1 cellular context compared by ENCODE assay signal in genomic region chr2:11355194-11356053, GRCh38.
TF ChIP-seq lines count a peak whose summit lies in the region.

No MANE protein-coding gene starts in this region.

TF ChIP-seq in HepG2, 621 proteins besides CTCF, POLR2A, EP300 and RAD21 (continued from another document and continues in another):
- 0 out of 2 replicates have a peak, but pooled peaks have one; percentile 20 for TF ChIP-seq TMF1 (CRISPR knock-in tag; IDR thresholded peaks at IDR 0.05; ENCODE audit: low read depth)
- peak; percentile 63; the same call in 1 of the 2 replicates for TF ChIP-seq ZNF609 (CRISPR knock-in tag; IDR thresholded peaks at IDR 0.05; ENCODE audit: borderline replicate concordance)
- no peak for TF ChIP-seq ZBTB44 (CRISPR knock-in tag; IDR thresholded peaks at IDR 0.05)
- TF ChIP-seq CENPX (CRISPR knock-in tag; IDR thresholded peaks at IDR 0.05) = no peak
- no peak for TF ChIP-seq ZHX2 (IDR thresholded peaks at IDR 0.05; ENCODE audit: low read depth)
- no peak for TF ChIP-seq ZHX2 (CRISPR knock-in tag; IDR thresholded peaks at IDR 0.05; ENCODE audit: borderline replicate concordance)
- 0 out of 2 replicates have a peak, but pooled peaks have one; percentile 6 for TF ChIP-seq CHD4 (IDR thresholded peaks at IDR 0.05; ENCODE audit: borderline replicate concordance, low read length)
- peak; percentile 96 for TF ChIP-seq ESRRA (CRISPR knock-in tag; IDR thresholded peaks at IDR 0.05; ENCODE audit: low read depth)
- no peak for TF ChIP-seq HMGXB3 (CRISPR knock-in tag; IDR thresholded peaks at IDR 0.05; ENCODE audit: borderline replicate concordance)
- TF ChIP-seq NR2F2 (IDR thresholded peaks at IDR 0.05; ENCODE audit: borderline replicate concordance, low read depth) = peak; percentile 91
- no peak for TF ChIP-seq ATF5 (CRISPR knock-in tag; IDR thresholded peaks at IDR 0.05; ENCODE audit: low read depth)
- TF ChIP-seq ZNF138 (CRISPR knock-in tag; IDR thresholded peaks at IDR 0.05; ENCODE audit: low read depth) = 0 out of 2 replicates have a peak, but pooled peaks have one; percentile 35
- TF ChIP-seq FLYWCH1 (CRISPR knock-in tag; IDR thresholded peaks at IDR 0.05) = no peak
- no peak for TF ChIP-seq MATR3 (CRISPR knock-in tag; IDR thresholded peaks at IDR 0.05)
- TF ChIP-seq ELK4 (CRISPR knock-in tag; IDR thresholded peaks at IDR 0.05; ENCODE audit: borderline replicate concordance) = no peak
- TF ChIP-seq PITX1 (CRISPR knock-in tag; IDR thresholded peaks at IDR 0.05) = peak; percentile 9; the same call in 1 of the 2 replicates
- TF ChIP-seq ZNF253 (CRISPR knock-in tag; IDR thresholded peaks at IDR 0.05; ENCODE audit: borderline replicate concordance) = no peak
- TF ChIP-seq ONECUT2 (CRISPR knock-in tag; IDR thresholded peaks at IDR 0.05) = no peak
- TF ChIP-seq ZNF850 (CRISPR knock-in tag; conservative IDR thresholded peaks at IDR 0.05) = no peak
- TF ChIP-seq SYNCRIP (IDR thresholded peaks at IDR 0.05; ENCODE audit: insufficient read depth, low read depth, low read length) = no peak
- no peak; the same call in 1 of the 2 replicates for TF ChIP-seq ZNF879 (CRISPR knock-in tag; IDR thresholded peaks at IDR 0.05)
- no peak for TF ChIP-seq ASH2L (IDR thresholded peaks at IDR 0.05; ENCODE audit: insufficient read length, low read depth, low read length)
- TF ChIP-seq ISX (CRISPR knock-in tag; conservative IDR thresholded peaks at IDR 0.05) = no peak
- TF ChIP-seq HDAC2 (CRISPR knock-in tag; IDR thresholded peaks at IDR 0.05) = peak; percentile 64; the same call in 1 of the 2 replicates
- no peak for TF ChIP-seq SRF (IDR thresholded peaks at IDR 0.05; ENCODE audit: low read depth, low read length)
- peak; percentile 47 for TF ChIP-seq SRSF1 (optimal IDR thresholded peaks at IDR 0.05; ENCODE audit: low read depth, low read length)
- TF ChIP-seq GATA4 (IDR thresholded peaks at IDR 0.05; ENCODE audit: borderline replicate concordance, low read depth) = peak; percentile 63; the same call in 1 of the 2 replicates
- no peak for TF ChIP-seq ZNF720 (CRISPR knock-in tag; IDR thresholded peaks at IDR 0.05)
- TF ChIP-seq RERE (CRISPR knock-in tag; IDR thresholded peaks at IDR 0.05; ENCODE audit: low read depth) = no peak
- TF ChIP-seq TAF15 (IDR thresholded peaks at IDR 0.05; ENCODE audit: low read depth, low read length, poor library complexity, severe bottlenecking) = no peak
